ENCODE assay signal across 22 cellular contexts in the genomic region with DNA sequence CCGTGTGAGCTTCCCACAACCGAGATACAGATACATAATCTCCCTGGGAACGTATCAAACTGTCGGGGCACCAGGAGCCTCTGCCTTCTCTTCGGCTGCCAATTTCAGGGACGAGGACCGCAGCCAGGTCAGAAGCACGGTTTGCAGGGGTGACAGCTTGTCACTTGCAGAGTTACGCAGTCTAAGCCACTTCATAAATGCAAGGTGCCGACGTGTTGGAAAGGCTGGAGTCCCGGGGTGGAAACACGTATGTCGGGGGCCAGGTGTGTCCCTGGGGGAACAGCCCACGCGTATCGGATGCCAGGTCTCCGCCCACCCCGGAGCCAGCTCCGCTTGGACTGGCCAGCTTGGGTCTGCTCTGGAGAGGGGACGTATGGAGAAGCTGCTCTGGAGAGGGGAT.
A peak's percentile ranks its signal among the peaks of the same experiment; 100 is the strongest.
DNase-seq lines count a peak whose midpoint lies in the region; ATAC-seq and TF ChIP-seq lines count a peak whose summit lies in the region.
"Had no signal": no experiment of that assay in that cellular context is flagged by ENCODE, and none has a peak within 500 bp of the region (broad histone marks: within the 10 kb centered on the region; RNA-seq: fewer than 3 reads in every experiment).

No MANE protein-coding gene starts in this region.

- H3K36me3 ChIP-seq in lung (ENCODE audit: control insufficient read depth in 2 of 2, insufficient read depth in 2 of 2, low read length in 2 of 2) (no peaks in the 10 kb centered on the region), neuronal stem cell (replicated peaks in 1 of 2; ENCODE audit: control insufficient read depth in 2 of 2, insufficient read depth in 2 of 2, low read length in 2 of 2) (no peaks in the 10 kb centered on the region)
- H3K36me3 ChIP-seq: BLaER1 had no signal

- H2AFZ ChIP-seq in neuronal stem cell (ENCODE audit: low read length) = no peak overlapping the region
- H2AFZ ChIP-seq: GM23248 had no signal

- H2BK15ac ChIP-seq in neuronal stem cell (ENCODE audit: low read length) = no peak overlapping the region

- H3K79me1 ChIP-seq in neuronal stem cell (ENCODE audit: low read depth, low read length) = no peaks in the 10 kb centered on the region

- H3K4me3 ChIP-seq in lung = no peak overlapping the region
- no peak overlapping the region for H3K4me3 ChIP-seq in neuronal stem cell (ENCODE audit: low read length in 2 of 2)
- H3K4me3 ChIP-seq: BLaER1, GM23248 had no signal

- peaks cover 32% of the 10 kb centered on the region for H3K9me3 Mint-ChIP-seq in activated CD4-positive, alpha-beta T cell treated with anti-CD3 and anti-CD28 coated beads, Interleukin-2, amount 10 ng/mL, durations not matched to agents 24 days and 14 days
- peaks cover 18% of the 10 kb centered on the region for H3K9me3 Mint-ChIP-seq in activated CD4-positive, alpha-beta T cell treated with anti-CD3 and anti-CD28 coated beads for 36 hours (ENCODE audit: low read depth)
- H3K9me3 Mint-ChIP-seq in type B pancreatic cell = no peaks in the 10 kb centered on the region

- no peak overlapping the region for H2BK120ac ChIP-seq in neuronal stem cell (ENCODE audit: low read depth, low read length)

- ATAC-seq in activated CD4-positive, alpha-beta T cell treated with anti-CD3 and anti-CD28 coated beads for 36 hours = no peak
- ATAC-seq in lung (ENCODE audit: insufficient read depth, low FRiP score) = no peak
- ATAC-seq: CD8-positive, alpha-beta T cell had no signal

- no peak overlapping the region for H3K23ac ChIP-seq in neuronal stem cell (ENCODE audit: low read depth, low read length, poor library complexity)

- no peak overlapping the region for H4K91ac ChIP-seq in neuronal stem cell (ENCODE audit: low read depth, low read length, poor library complexity)

- H3K4me1 ChIP-seq in lung (ENCODE audit: control insufficient read depth in 2 of 2, insufficient read depth in 2 of 2, low read length in 2 of 2) (no peaks in the 10 kb centered on the region), neuronal stem cell (ENCODE audit: control insufficient read depth in 2 of 2, insufficient read depth in 1 of 2, low read depth in 1 of 2, low read length in 2 of 2) (no peaks in the 10 kb centered on the region)
- H3K4me1 ChIP-seq: BLaER1, Caco-2 had no signal

- no peaks in the 10 kb centered on the region for H3K4me1 Mint-ChIP-seq in activated CD4-positive, alpha-beta T cell treated with anti-CD3 and anti-CD28 coated beads, Interleukin-2, amount 10 ng/mL, durations not matched to agents 24 days and 14 days
- no peaks in the 10 kb centered on the region for H3K4me1 Mint-ChIP-seq in activated CD4-positive, alpha-beta T cell treated with anti-CD3 and anti-CD28 coated beads for 36 hours
- no peaks in the 10 kb centered on the region for H3K4me1 Mint-ChIP-seq in type B pancreatic cell (ENCODE audit: unreplicated experiment)
- H3K4me1 Mint-ChIP-seq: B cell had no signal

- H3K27ac Mint-ChIP-seq in activated CD4-positive, alpha-beta T cell treated with anti-CD3 and anti-CD28 coated beads, Interleukin-2, amount 10 ng/mL, durations not matched to agents 24 days and 14 days = no peak overlapping the region
- no peak overlapping the region for H3K27ac Mint-ChIP-seq in activated CD4-positive, alpha-beta T cell treated with anti-CD3 and anti-CD28 coated beads for 36 hours
- H3K27ac Mint-ChIP-seq in type B pancreatic cell = no peak overlapping the region
- H3K27ac Mint-ChIP-seq: B cell; CD4-positive, CD25-positive, alpha-beta regulatory T cell; CD8-positive, alpha-beta T cell had no signal

- in situ Hi-C loops in G401 (cut with HindIII; ENCODE audit: low sequenced_read_pairs) = no loop called here

- H3K18ac ChIP-seq in neuronal stem cell (ENCODE audit: low read length) = peak overlapping the region; percentile 44

- H3K27me3 ChIP-seq in lung (ENCODE audit: control insufficient read depth, insufficient read depth) = no peaks in the 10 kb centered on the region
- no peaks in the 10 kb centered on the region for H3K27me3 ChIP-seq in neuronal stem cell (ENCODE audit: control insufficient read depth in 3 of 3, insufficient read depth in 3 of 3, low read depth in 1 of 3, low read length in 3 of 3)
- H3K27me3 ChIP-seq: BLaER1 had no signal

- CTCF ChIA-PET in activated CD4-positive, alpha-beta T cell treated with anti-CD3 and anti-CD28 coated beads for 36 hours (lab: Charles Lee) = no interaction called here

- no peak overlapping the region for H2BK12ac ChIP-seq in neuronal stem cell (ENCODE audit: low read length)

- intact Hi-C loops in activated CD4-positive, alpha-beta T cell treated with anti-CD3 and anti-CD28 coated beads, Interleukin-2, amount 10 ng/mL, durations not matched to agents 24 days and 14 days (cut with micrococcal nuclease) = no loop called here
- intact Hi-C loops in activated CD4-positive, alpha-beta T cell treated with anti-CD3 and anti-CD28 coated beads for 36 hours (cut with DNase I, micrococcal nuclease) = no loop called here

- no peak overlapping the region for H3K27ac ChIP-seq in lung (ENCODE audit: low read depth in 1 of 2, low read length in 1 of 2)
- H3K27ac ChIP-seq in neuronal stem cell (replicated peaks; ENCODE audit: low read length) = no peak overlapping the region
- H3K27ac ChIP-seq: 22Rv1, BLaER1, C4-2B, GM23248 had no signal

- WGBS in lung, 2 donors = 88% methylated on average over 21 of the region's 21 CpGs
- WGBS in neuronal stem cell (ENCODE audit: extremely low coverage in 2 of 2, insufficient read length in 2 of 2, insufficient replicate concordance in 1 of 2), 2 donors = no CpG with 5 or more reads among the region's 21 CpGs

- no peaks in the 10 kb centered on the region for H3K36me3 Mint-ChIP-seq in activated CD4-positive, alpha-beta T cell treated with anti-CD3 and anti-CD28 coated beads, Interleukin-2, amount 10 ng/mL, durations not matched to agents 24 days and 14 days (ENCODE audit: low read depth)
- no peaks in the 10 kb centered on the region for H3K36me3 Mint-ChIP-seq in activated CD4-positive, alpha-beta T cell treated with anti-CD3 and anti-CD28 coated beads for 36 hours (ENCODE audit: low read depth)
- no peaks in the 10 kb centered on the region for H3K36me3 Mint-ChIP-seq in type B pancreatic cell
- H3K36me3 Mint-ChIP-seq: CD4-positive, CD25-positive, alpha-beta regulatory T cell; CD8-positive, alpha-beta T cell had no signal

- no peak overlapping the region for H3K4me2 ChIP-seq in neuronal stem cell (ENCODE audit: insufficient read depth, low read length, poor library complexity, severe bottlenecking)
- H3K4me2 ChIP-seq: BLaER1 had no signal

- H2AK5ac ChIP-seq in neuronal stem cell (ENCODE audit: low read depth, low read length) = no peak overlapping the region

- TF ChIP-seq CTCF in lung (IDR thresholded peaks at IDR 0.05; ENCODE audit: control extremely low read depth, extremely low read depth) (no peak), type B pancreatic cell (conservative IDR thresholded peaks at IDR 0.05) (no peak)

- no peak overlapping the region for H3K4ac ChIP-seq in neuronal stem cell (ENCODE audit: low read length)

- peak; percentile 34 for DNase-seq in activated CD4-positive, alpha-beta T cell treated with anti-CD3 and anti-CD28 coated beads, Interleukin-2, amount 10 ng/mL, durations not matched to agents 24 days and 14 days
- DNase-seq in activated CD4-positive, alpha-beta T cell treated with anti-CD3 and anti-CD28 coated beads for 36 hours = no peak
- DNase-seq in lung (ENCODE audit: low spot score) = peak; percentile 16
- no peak for DNase-seq in neuronal stem cell (ENCODE audit: low spot score)
- DNase-seq in type B pancreatic cell (ENCODE audit: extremely low spot score, unreplicated experiment) = peak; percentile 50
- no peak for DNase-seq in G401 (ENCODE audit: low spot score)
- DNase-seq in NCI-H2227 (lab: John Stamatoyannopoulos, UW; ENCODE audit: unreplicated experiment) = no peak
- no peak for DNase-seq in hepatic stellate cell (ENCODE audit: low spot score)
- DNase-seq: CD4-positive, CD25-positive, alpha-beta regulatory T cell; CD8-positive, alpha-beta T cell; DMS153; DND-41; EL; GF-D8; GM23248; H7; HCEC 1CT had no signal

- H3K4me3 Mint-ChIP-seq in activated CD4-positive, alpha-beta T cell treated with anti-CD3 and anti-CD28 coated beads, Interleukin-2, amount 10 ng/mL, durations not matched to agents 24 days and 14 days = no peak overlapping the region
- H3K4me3 Mint-ChIP-seq in activated CD4-positive, alpha-beta T cell treated with anti-CD3 and anti-CD28 coated beads for 36 hours = no peak overlapping the region
- no peak overlapping the region for H3K4me3 Mint-ChIP-seq in type B pancreatic cell
- H3K4me3 Mint-ChIP-seq: B cell; CD4-positive, CD25-positive, alpha-beta regulatory T cell; CD8-positive, alpha-beta T cell had no signal

- H4K8ac ChIP-seq in neuronal stem cell (ENCODE audit: low read depth, low read length) = no peak overlapping the region

- no peaks in the 10 kb centered on the region for H3K27me3 Mint-ChIP-seq in activated CD4-positive, alpha-beta T cell treated with anti-CD3 and anti-CD28 coated beads, Interleukin-2, amount 10 ng/mL, durations not matched to agents 24 days and 14 days
- H3K27me3 Mint-ChIP-seq in activated CD4-positive, alpha-beta T cell treated with anti-CD3 and anti-CD28 coated beads for 36 hours = no peaks in the 10 kb centered on the region
- peaks cover 9% of the 10 kb centered on the region for H3K27me3 Mint-ChIP-seq in type B pancreatic cell
- H3K27me3 Mint-ChIP-seq: B cell; CD4-positive, CD25-positive, alpha-beta regulatory T cell had no signal

- no peak overlapping the region for H3K9ac ChIP-seq in neuronal stem cell (ENCODE audit: low read depth, low read length, poor library complexity)
- H3K9ac ChIP-seq: BLaER1, GM23248 had no signal

- no peak overlapping the region for H2BK5ac ChIP-seq in neuronal stem cell (ENCODE audit: low read length)

- H3K9me3 ChIP-seq in lung (ENCODE audit: control insufficient read depth in 2 of 2, insufficient read depth in 1 of 2, low read length in 1 of 2) = peaks cover 0 to 2% of the 10 kb centered on the region in 2 donors
- H3K9me3 ChIP-seq in neuronal stem cell (replicated peaks in 1 of 2; ENCODE audit: control insufficient read depth in 2 of 2, insufficient read depth in 1 of 2, low read depth in 1 of 2, low read length in 2 of 2) = no peaks in the 10 kb centered on the region
- H3K9me3 ChIP-seq: BLaER1, Caco-2 had no signal

- no peak overlapping the region for H3K14ac ChIP-seq in neuronal stem cell (ENCODE audit: low read length)

- POLR2A ChIA-PET in activated CD4-positive, alpha-beta T cell treated with anti-CD3 and anti-CD28 coated beads for 36 hours (lab: Charles Lee) = no interaction called here

Comparison
In these comparisons a context has a peak if more than half of its experiments do, and no peak if none do; other contexts are left out.
1. DNase-seq: peak in activated CD4-positive, alpha-beta T cell treated with anti-CD3 and anti-CD28 coated beads, Interleukin-2, amount 10 ng/mL, durations not matched to agents 24 days and 14 days (single experiment), lung (single experiment) and type B pancreatic cell (single experiment); none in activated CD4-positive, alpha-beta T cell treated with anti-CD3 and anti-CD28 coated beads for 36 hours (single experiment), neuronal stem cell (single experiment), G401 (single experiment), NCI-H2227 (single experiment) and hepatic stellate cell (single experiment).